ENCODE assay signal across 20 cellular contexts in genomic region chr21:36004441-36004840, GRCh38.
"Had no signal": no experiment of that assay in that cellular context is flagged by ENCODE, and none has a peak within 500 bp of the region (broad histone marks: within the 10 kb centered on the region; RNA-seq: fewer than 3 reads in every experiment).

No MANE protein-coding gene starts in this region.

- H3K9me3 Mint-ChIP-seq: activated naive CD8-positive, alpha-beta T cell treated with anti-CD3 and anti-CD28 coated beads, Interleukin-2, amount 10 ng/mL, durations not matched to agents 7 days and 5 days; central memory CD8-positive, alpha-beta T cell; immature natural killer cell had no signal

- H3K4me1 Mint-ChIP-seq: activated naive CD8-positive, alpha-beta T cell treated with anti-CD3 and anti-CD28 coated beads, Interleukin-2, amount 10 ng/mL, durations not matched to agents 7 days and 5 days; brain; central memory CD8-positive, alpha-beta T cell; immature natural killer cell had no signal

- H3K27ac Mint-ChIP-seq: activated CD8-positive, alpha-beta T cell treated with anti-CD3 and anti-CD28 coated beads, Interleukin-2, amount 10 ng/mL, durations not matched to agents 7 days and 5 days; activated naive CD8-positive, alpha-beta T cell treated with anti-CD3 and anti-CD28 coated beads, Interleukin-2, amount 10 ng/mL, durations not matched to agents 7 days and 5 days; brain; immature natural killer cell; nephron; WTC11 had no signal

- H3K27me3 ChIP-seq: gastrocnemius medialis, right atrium auricular region, transverse colon had no signal

- FAIRE-seq: small intestine, TTC549 had no signal

- H3K4me3 Mint-ChIP-seq: activated CD8-positive, alpha-beta T cell treated with anti-CD3 and anti-CD28 coated beads, Interleukin-2, amount 10 ng/mL, durations not matched to agents 7 days and 5 days; activated naive CD8-positive, alpha-beta T cell treated with anti-CD3 and anti-CD28 coated beads, Interleukin-2, amount 10 ng/mL, durations not matched to agents 7 days and 5 days; brain; central memory CD8-positive, alpha-beta T cell; immature natural killer cell; nephron; WTC11 had no signal

- ATAC-seq: activated CD8-positive, alpha-beta T cell treated with anti-CD3 and anti-CD28 coated beads, Interleukin-2, amount 10 ng/mL, durations not matched to agents 7 days and 5 days; esophagus mucosa; gastrocnemius medialis; heart left ventricle; WTC11 had no signal

- H3K36me3 Mint-ChIP-seq: activated naive CD8-positive, alpha-beta T cell treated with anti-CD3 and anti-CD28 coated beads, Interleukin-2, amount 10 ng/mL, durations not matched to agents 7 days and 5 days; brain; immature natural killer cell had no signal

- DNase-seq: activated CD4-positive, alpha-beta T cell treated with anti-CD3 and anti-CD28 coated beads for 4 hours; activated CD8-positive, alpha-beta memory T cell treated with anti-CD3 and anti-CD28 coated beads, Interleukin-2, amount 50 U/mL, for 48 hours; activated CD8-positive, alpha-beta T cell treated with anti-CD3 and anti-CD28 coated beads, Interleukin-2, amount 10 ng/mL, durations not matched to agents 7 days and 5 days; activated naive CD8-positive, alpha-beta T cell treated with anti-CD3 and anti-CD28 coated beads, Interleukin-2, amount 10 ng/mL, durations not matched to agents 7 days and 5 days; heart left ventricle; immature natural killer cell; nucleus accumbens; small intestine; stimulated activated CD4-positive, alpha-beta T cell treated with anti-CD3 and anti-CD28 coated beads, Interleukin-4, amount 100 ng/mL, for 24 hours; stimulated activated naive CD4-positive, alpha-beta T cell treated with Interleukin-2 at 50 U/mL for 16 hours had no signal

- H3K4me1 ChIP-seq: gastrocnemius medialis, heart left ventricle, right atrium auricular region, transverse colon had no signal

- H3K27ac ChIP-seq: coronary artery, gastrocnemius medialis, right atrium auricular region had no signal

- H3K4me3 ChIP-seq: coronary artery, gastrocnemius medialis, heart left ventricle, right atrium auricular region, transverse colon had no signal

- H3K36me3 ChIP-seq: gastrocnemius medialis, heart left ventricle, right atrium auricular region, transverse colon had no signal

- H3K9me3 ChIP-seq: gastrocnemius medialis, heart left ventricle, right atrium auricular region, transverse colon had no signal
